ENCODE assay signal across 19 cellular contexts in the genomic region with DNA sequence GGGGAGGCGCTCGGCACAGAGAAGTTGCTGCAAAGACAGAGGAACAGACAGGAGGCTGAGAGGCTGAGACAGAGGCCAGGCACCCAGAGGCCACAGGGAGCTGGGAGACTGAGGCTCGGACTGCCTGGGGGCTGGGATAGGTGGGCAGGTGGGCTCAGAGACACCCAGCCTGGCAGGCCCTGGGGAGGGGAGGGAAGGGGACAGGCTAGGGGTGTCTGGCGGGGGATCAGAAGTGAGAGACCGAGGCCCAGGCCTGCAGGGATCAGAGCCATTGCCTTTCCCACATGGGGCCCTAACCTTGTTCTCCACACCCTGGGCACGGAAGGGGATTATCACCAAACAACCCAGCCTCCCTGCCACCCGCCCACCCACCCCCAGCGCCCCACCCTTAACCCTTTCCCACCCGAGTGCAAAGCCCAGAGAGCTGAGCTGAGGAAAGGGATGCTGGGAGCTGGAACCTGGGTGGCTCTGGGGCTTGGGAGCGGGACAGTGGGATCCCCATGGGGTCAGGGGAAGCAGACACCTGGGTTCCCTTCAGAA. TPM values are rescaled to one million over a fixed set of nuclear protein-coding genes. Genes with fewer than 3 reads are reported as not detected.
DNase-seq lines count a peak whose midpoint lies in the region; ATAC-seq and TF ChIP-seq lines count a peak whose summit lies in the region.
"Had no signal": no experiment of that assay in that cellular context is flagged by ENCODE, and none has a peak within 500 bp of the region (broad histone marks: within the 10 kb centered on the region; RNA-seq: fewer than 3 reads in every experiment).

No MANE protein-coding gene starts in this region.

- H3K4me1 Mint-ChIP-seq in H9, result peaks cover 29 to 35% of the 10 kb centered on the region in 2 experiments
- peaks cover 15% of the 10 kb centered on the region for H3K4me1 Mint-ChIP-seq in dendritic cell treated with granulocyte-macrophage colony-stimulating factor and Interleukin-4, amounts not matched to agents 40 ng/mL and 50 ng/mL, for 4 days (ENCODE audit: low read depth)

- intact Hi-C loops in dendritic cell treated with granulocyte-macrophage colony-stimulating factor and Interleukin-4, amounts not matched to agents 40 ng/mL and 50 ng/mL, for 4 days (cut with micrococcal nuclease), result no loop called here

- H3K4me3 ChIP-seq in osteoblast (ENCODE audit: insufficient read depth, low read length) (no peak overlapping the region), right atrium auricular region (no peak overlapping the region)

- no peak overlapping the region for H3T11ph ChIP-seq in H9 (ENCODE audit: low read length)

- H3K27ac Mint-ChIP-seq in H9, result peak overlapping the region in 2 of 3 experiments; percentile 27 to 46; a peak in 3 of 7 replicates
- H3K27ac Mint-ChIP-seq in dendritic cell treated with granulocyte-macrophage colony-stimulating factor and Interleukin-4, amounts not matched to agents 40 ng/mL and 50 ng/mL, for 4 days, result peak overlapping the region; percentile 33
- H3K27ac Mint-ChIP-seq: CD14-positive monocyte had no signal

- no peaks in the 10 kb centered on the region for H3K79me1 ChIP-seq in H9 (ENCODE audit: insufficient read depth, low read depth, low read length, poor library complexity, severe bottlenecking)

- H4K8ac ChIP-seq in H9 (replicated peaks; ENCODE audit: insufficient read length, low read depth, low read length), result no peak overlapping the region

- no peak overlapping the region for H3K27ac ChIP-seq in H9 (ENCODE audit: insufficient read length, low read depth, low read length)
- no peak overlapping the region for H3K27ac ChIP-seq in osteoblast (ENCODE audit: low read depth, low read length)
- no peak overlapping the region for H3K27ac ChIP-seq in right atrium auricular region
- H3K27ac ChIP-seq: HL-60 had no signal

- peak; percentile 70 for DNase-seq in D341Med (ENCODE audit: low spot score)
- DNase-seq in H9, result no peak
- DNase-seq in osteoblast (ENCODE audit: insufficient read length, low spot score, missing footprints), result peak; percentile 66
- DNase-seq in HCEC 1CT, result no peak
- DNase-seq in right atrium auricular region (ENCODE audit: low spot score), result no peak
- DNase-seq: COR-L47; DMS79; NCI-H1417; NCI-H2029; NCI-H2227 treated with DMSO at 0.1 percent for 48 hours; NCI-H526; NK-92 treated with Interleukin-12 subunit alpha and Interleukin-12 subunit beta, amount 100 ng/mL, for 24 hours; RPMI8226; SIG-M5 had no signal

- peaks cover 8 to 11% of the 10 kb centered on the region in 2 experiments for H3K9me3 Mint-ChIP-seq in H9
- peaks cover 16% of the 10 kb centered on the region for H3K9me3 Mint-ChIP-seq in dendritic cell treated with granulocyte-macrophage colony-stimulating factor and Interleukin-4, amounts not matched to agents 40 ng/mL and 50 ng/mL, for 4 days

- no peaks in the 10 kb centered on the region for H3K23me2 ChIP-seq in H9 (ENCODE audit: insufficient read length, low read depth, low read length, poor library complexity, severe bottlenecking)

- no peaks in the 10 kb centered on the region for H3K9me3 ChIP-seq in H9 (ENCODE audit: control insufficient read depth, low read depth, low read length)
- H3K9me3 ChIP-seq in osteoblast (ENCODE audit: low read depth, low read length), result no peaks in the 10 kb centered on the region
- H3K9me3 ChIP-seq in right atrium auricular region, result no peaks in the 10 kb centered on the region

- H3K79me2 ChIP-seq in H9 (ENCODE audit: insufficient read depth, low read length) (no peaks in the 10 kb centered on the region), osteoblast (ENCODE audit: insufficient read depth, low read length) (no peaks in the 10 kb centered on the region)

- no peak overlapping the region for H3K14ac ChIP-seq in H9 (ENCODE audit: insufficient read depth, low read length)

- peak overlapping the region in 1 of 2 experiments; percentile 27; a peak in 1 of 5 replicates for H3K4me3 Mint-ChIP-seq in H9
- H3K4me3 Mint-ChIP-seq in dendritic cell treated with granulocyte-macrophage colony-stimulating factor and Interleukin-4, amounts not matched to agents 40 ng/mL and 50 ng/mL, for 4 days, result no peak overlapping the region
- H3K4me3 Mint-ChIP-seq: CD14-positive monocyte had no signal

- H3K27me3 Mint-ChIP-seq in H9 (ENCODE audit: low read depth), result peaks cover 2% of the 10 kb centered on the region
- peaks cover 22% of the 10 kb centered on the region for H3K27me3 Mint-ChIP-seq in dendritic cell treated with granulocyte-macrophage colony-stimulating factor and Interleukin-4, amounts not matched to agents 40 ng/mL and 50 ng/mL, for 4 days

- no peak overlapping the region for H3K56ac ChIP-seq in H9 (ENCODE audit: insufficient read length, low read depth, low read length)

- no peaks in the 10 kb centered on the region for H3K27me3 ChIP-seq in H9 (ENCODE audit: insufficient read depth, low read length)
- H3K27me3 ChIP-seq in osteoblast (ENCODE audit: insufficient read depth, low read length), result no peaks in the 10 kb centered on the region
- no peaks in the 10 kb centered on the region for H3K27me3 ChIP-seq in right atrium auricular region

- no peak overlapping the region for H2BK15ac ChIP-seq in H9 (ENCODE audit: low read depth, low read length)

- no peak overlapping the region for H2BK20ac ChIP-seq in H9 (ENCODE audit: low read depth, low read length, poor library complexity, severe bottlenecking)

- H4K20me1 ChIP-seq in H9 (ENCODE audit: control insufficient read depth, insufficient read depth, insufficient read length), result peaks cover 2% of the 10 kb centered on the region
- H4K20me1 ChIP-seq in osteoblast (ENCODE audit: insufficient read depth, low read length), result no peaks in the 10 kb centered on the region

- H3K36me3 ChIP-seq in osteoblast (ENCODE audit: insufficient read depth, low read length), result no peaks in the 10 kb centered on the region
- no peaks in the 10 kb centered on the region for H3K36me3 ChIP-seq in right atrium auricular region

- no peak overlapping the region for H3K18ac ChIP-seq in H9 (ENCODE audit: insufficient read length, low read depth, low read length)

- no peak overlapping the region for H3K4me2 ChIP-seq in H9 (ENCODE audit: insufficient read depth, insufficient read length, low read length)
- no peak overlapping the region for H3K4me2 ChIP-seq in osteoblast (ENCODE audit: insufficient read depth, low read length)

- H3K9ac ChIP-seq in H9 (ENCODE audit: extremely low read depth, insufficient read length, low read length), result no peak overlapping the region

- H3K4ac ChIP-seq in H9 (ENCODE audit: low read depth, low read length), result no peak overlapping the region

- WGBS in H9 (ENCODE audit: extremely low coverage, insufficient read length, low lambda C conversion rate), result no CpG with 5 or more reads among the region's 10 CpGs

- H2BK5ac ChIP-seq in H9 (ENCODE audit: insufficient read length, low read length), result no peak overlapping the region

- no peak overlapping the region for H3K23ac ChIP-seq in H9 (ENCODE audit: insufficient read length, low read depth, low read length)

- no peak overlapping the region for H2BK120ac ChIP-seq in H9 (ENCODE audit: low read depth, low read length, poor library complexity, severe bottlenecking)

- no peak overlapping the region for H2BK12ac ChIP-seq in H9 (ENCODE audit: insufficient read length, low read depth, low read length)

- no peak overlapping the region for H4K91ac ChIP-seq in H9 (ENCODE audit: insufficient read length, low read depth, low read length)

- no peak for ATAC-seq in HG02885 (IDR thresholded peaks at IDR 0.05; ENCODE audit: poor library complexity, unreplicated experiment)
- ATAC-seq: HCT116 had no signal

- no peaks in the 10 kb centered on the region; the same call in 1 of the 2 replicates for H3K4me1 ChIP-seq in H9 (ENCODE audit: insufficient read depth, low read length)
- H3K4me1 ChIP-seq in osteoblast (ENCODE audit: insufficient read depth, low read length), result no peaks in the 10 kb centered on the region
- peaks cover 0 to 6% of the 10 kb centered on the region in 2 donors for H3K4me1 ChIP-seq in right atrium auricular region

- TF ChIP-seq CTCF in H9 (conservative IDR thresholded peaks at IDR 0.05) (no peak), osteoblast (IDR thresholded peaks at IDR 0.05; ENCODE audit: extremely low read depth, low read depth, low read length) (no peak), right atrium auricular region (IDR thresholded peaks at IDR 0.05) (no peak)

- no peak overlapping the region for H2AK5ac ChIP-seq in H9 (ENCODE audit: insufficient read length, low read length)

- H4K5ac ChIP-seq in H9 (ENCODE audit: insufficient read length, low read depth, low read length), result no peak overlapping the region

- H3K36me3 Mint-ChIP-seq in H9 (ENCODE audit: insufficient read depth in 1 of 3, low read depth in 3 of 3), result peaks cover 0 to 9% (median 7%) of the 10 kb centered on the region in 3 experiments; a peak in 5 of 7 replicates
- no peaks in the 10 kb centered on the region for H3K36me3 Mint-ChIP-seq in dendritic cell treated with granulocyte-macrophage colony-stimulating factor and Interleukin-4, amounts not matched to agents 40 ng/mL and 50 ng/mL, for 4 days (ENCODE audit: low read depth)
- H3K36me3 Mint-ChIP-seq: CD14-positive monocyte had no signal

- H2AFZ ChIP-seq in H9 (ENCODE audit: low read length), result no peak overlapping the region
- no peak overlapping the region for H2AFZ ChIP-seq in osteoblast (ENCODE audit: low read length)

RNA-seq across cellular contexts. Expression of a gene that starts 1.3 kb away (rescaled TPM):
- total RNA-seq in H9 (2021) (0.33 and 0.55 TPM in 2 replicates), osteoblast (under 0.01 and 0.29 TPM in 2 replicates), right atrium auricular region (under 1 TPM in 1 of 2 donors, not detected in 1; 0.16 TPM)

RNA-seq across cellular contexts. Expression of a gene that starts 24.2 kb away (rescaled TPM):
- total RNA-seq in H9 (2021) (11.4 and 13.2 TPM in 2 replicates), osteoblast (not detected in 2 replicates), right atrium auricular region (not detected)

RNA-seq across cellular contexts. Expression of a gene that starts 25.5 kb away (rescaled TPM):
- total RNA-seq in H9 (2021) (102 and 107 TPM in 2 replicates), osteoblast (1.8 and 2.7 TPM in 2 replicates), right atrium auricular region (10 to 100 TPM in 1 of 2 donors, 1 to 10 TPM in 1; 3.4 to 13.3 TPM)

RNA-seq across cellular contexts. Expression of a gene that starts 34.3 kb away (rescaled TPM):
- total RNA-seq in H9 (2021) (11.4 and 12.6 TPM in 2 replicates), osteoblast (14.5 and 18.3 TPM in 2 replicates), right atrium auricular region (1 to 10 TPM; 2.8 to 5.9 TPM)

RNA-seq across cellular contexts. Expression of a gene that starts 48.0 kb away (rescaled TPM):
- total RNA-seq in H9 (2021) (1.4 and 1.6 TPM in 2 replicates), osteoblast (0.36 and 0.59 TPM in 2 replicates), right atrium auricular region (1 to 10 TPM in 1 of 2 donors, under 1 TPM in 1; 0.70 to 2.4 TPM)

Comparison
In these comparisons a context has a peak if more than half of its experiments do, and no peak if none do; other contexts are left out.
1. DNase-seq: peak in D341Med (single experiment) and osteoblast (single experiment); none in H9 (single experiment), HCEC 1CT (single experiment) and right atrium auricular region (single experiment).
2. RNA of a gene that starts 24.2 kb away (total RNA-seq): 11.4 to 13.2 TPM in H9; not detected in osteoblast and not detected in right atrium auricular region; every median in the first group is over 10 times any median in the second.